Comparison of ENCODE assay signal across 8 cellular contexts in the genomic region with DNA sequence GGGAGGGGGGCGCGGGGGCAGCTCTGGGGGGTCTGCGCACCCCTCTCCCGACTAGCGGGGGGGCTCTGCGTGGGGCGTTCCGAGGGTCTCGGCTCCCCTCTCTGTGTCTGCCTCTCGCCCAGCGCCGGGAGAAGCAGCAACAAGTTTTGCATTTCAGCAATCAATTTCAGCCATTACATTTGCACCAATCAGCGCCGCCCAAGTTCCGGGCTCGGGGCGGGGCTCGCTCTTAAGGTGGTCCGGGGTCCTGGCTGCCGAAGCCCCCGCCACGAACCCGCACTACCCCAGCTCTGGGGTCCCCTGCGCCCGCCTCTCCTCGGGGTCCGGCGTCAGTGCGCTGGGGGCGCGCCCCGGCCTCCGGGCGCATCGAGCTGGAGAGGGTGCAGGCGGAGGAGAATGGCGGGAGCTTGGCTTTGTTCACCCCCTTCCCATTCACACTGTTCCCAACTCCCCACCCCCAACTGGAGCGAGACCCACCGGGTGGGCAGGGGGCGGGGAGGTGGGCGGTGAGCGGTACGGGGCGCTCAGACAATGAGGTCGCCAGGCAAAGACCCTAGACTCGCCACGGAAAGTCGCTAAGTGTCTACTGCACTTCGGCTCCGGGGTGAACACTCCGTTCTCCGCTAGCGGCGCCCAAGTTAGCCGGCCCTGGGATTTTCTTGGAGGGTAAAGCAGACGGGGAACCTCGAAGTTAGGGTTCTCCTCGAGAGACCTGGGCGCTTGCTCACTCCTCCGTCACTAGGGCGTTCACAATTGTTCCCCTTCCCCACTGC. TPM values are rescaled to one million over a fixed set of nuclear protein-coding genes. Genes with fewer than 3 reads are reported as not detected.
DNase-seq lines count a peak whose midpoint lies in the region; ATAC-seq and TF ChIP-seq lines count a peak whose summit lies in the region.

A gene (minus strand): TSS at position 141 of the 773 bp plus-strand sequence. CDS start 1,213 bp downstream, outside the sequence.

- H3K4me3 ChIP-seq in PC-9 (peak within 1 kb of the TSS; percentile 92), tibial artery (peak within 1 kb of the TSS; percentile 75 to 86)

- H3K4me2 ChIP-seq in PC-9 = peak within 1 kb of the TSS; percentile 99

- no peak within 1 kb of the TSS for H3K27ac Mint-ChIP-seq in activated naive CD8-positive, alpha-beta T cell treated with anti-CD3 and anti-CD28 coated beads for 36 hours

- H3K9me3 Mint-ChIP-seq in activated naive CD8-positive, alpha-beta T cell treated with anti-CD3 and anti-CD28 coated beads for 36 hours = no peaks in the 10 kb centered on the region

- no peaks in the 10 kb centered on the region for H3K36me3 Mint-ChIP-seq in activated naive CD8-positive, alpha-beta T cell treated with anti-CD3 and anti-CD28 coated beads for 36 hours

- intact Hi-C loops in PC-9 (cut with micrococcal nuclease; ENCODE audit: unreplicated experiment) (loop anchor here (1.0 to 5.0 kb wide), 5 partner anchors 83 to 1130 kb away; no protein-coding TSS in a partner anchor), Right ventricle myocardium superior (cut with DNase I) (loop anchor here (5.0 to 10.0 kb wide), 3 partner anchors 315 to 1047 kb away; no protein-coding TSS in a partner anchor), tibial artery (cut with DNase I; ENCODE audit: low total_unique reads) (loop anchor here (10.0 kb wide), 5 partner anchors 63 to 1047 kb away; no protein-coding TSS in a partner anchor)

- DNase-seq in GDM1 (lab: John Stamatoyannopoulos, UW) (peak; percentile 51), PC-9 (peak; percentile 40 to 51), Right ventricle myocardium superior (peak; percentile 79), occipital lobe (lab: John Stamatoyannopoulos, UW) (peak; percentile 26), tibial artery (peak in 1 of 2 donors; percentile 85)
- peak; percentile 43 for DNase-seq in activated naive CD8-positive, alpha-beta T cell treated with anti-CD3 and anti-CD28 coated beads for 36 hours

- 0 out of 2 replicates have a peak within 1 kb of the TSS, but pooled peaks have one; percentile 13 for H3K27ac ChIP-seq in PC-9
- H3K27ac ChIP-seq in tibial artery = peak within 1 kb of the TSS; percentile 92 to 94

- peak within 1 kb of the TSS; percentile 75 for H3K4me3 Mint-ChIP-seq in activated naive CD8-positive, alpha-beta T cell treated with anti-CD3 and anti-CD28 coated beads for 36 hours

- ATAC-seq in Right ventricle myocardium superior (ENCODE audit: poor library complexity) (peak; percentile 75), HG03159 (IDR thresholded peaks at IDR 0.05; ENCODE audit: unreplicated experiment) (no peak), HG03097 (IDR thresholded peaks at IDR 0.05; ENCODE audit: low FRiP score, unreplicated experiment) (no peak)

- peaks cover 13% of the 10 kb centered on the region for H3K79me2 ChIP-seq in PC-9 (ENCODE audit: low read depth)

- CTCF ChIA-PET in PC-9 (lab: Charles Lee) = interaction anchor here (0.6 kb wide), 2 partner anchors 376 to 675 kb away, joined by 4 to 5 read pairs; no protein-coding TSS in a partner anchor

- H3K4me1 Mint-ChIP-seq in activated naive CD8-positive, alpha-beta T cell treated with anti-CD3 and anti-CD28 coated beads for 36 hours = peaks cover 10% of the 10 kb centered on the region

- H3K9me2 ChIP-seq in PC-9 (ENCODE audit: insufficient read depth) = no peaks in the 10 kb centered on the region

- POLR2A ChIA-PET in PC-9 (lab: Charles Lee; ENCODE audit: unreplicated experiment) = interaction anchor here (0.6 kb wide), 1 partner anchor 50 kb away, joined by 6 read pairs; no protein-coding TSS in a partner anchor

- no peaks in the 10 kb centered on the region for H3K9me3 ChIP-seq in PC-9 (ENCODE audit: insufficient read depth, low read depth)
- no peaks in the 10 kb centered on the region for H3K9me3 ChIP-seq in tibial artery

- BruUV-seq in PC-9 (replicated peaks; lab: Mats Ljungman, UMichigan) = no TSS peak

- peak within 1 kb of the TSS; percentile 87 for H2AFZ ChIP-seq in PC-9

- H3K27me3 Mint-ChIP-seq in activated naive CD8-positive, alpha-beta T cell treated with anti-CD3 and anti-CD28 coated beads for 36 hours = peaks cover 36% of the 10 kb centered on the region

- H3K27me3 ChIP-seq in PC-9 (ENCODE audit: insufficient read depth, low read depth) (no peaks in the 10 kb centered on the region), tibial artery (no peaks in the 10 kb centered on the region)

- no peaks in the 10 kb centered on the region for H4K20me1 ChIP-seq in PC-9 (ENCODE audit: insufficient read depth)

- H3K36me3 ChIP-seq in PC-9 (ENCODE audit: low read depth) (no peaks in the 10 kb centered on the region), tibial artery (no peaks in the 10 kb centered on the region)

- no peaks in the 10 kb centered on the region for H3F3A ChIP-seq in PC-9 (ENCODE audit: insufficient read depth, low read depth)

- TF ChIP-seq CTCF in PC-9 (conservative IDR thresholded peaks at IDR 0.05) = no peak
- no peak for TF ChIP-seq CTCF in tibial artery (IDR thresholded peaks at IDR 0.05)

- H3K4me1 ChIP-seq in PC-9 (replicated peaks; ENCODE audit: insufficient read depth) (peaks cover 10% of the 10 kb centered on the region), tibial artery (peaks cover 0 to 56% (median 29%) of the 10 kb centered on the region in 4 donors)

RNA-seq across cellular contexts. Expression of the gene that starts here (rescaled TPM):
- total RNA-seq in PC-9 (2021) (8.2 and 9.1 TPM in 2 replicates), Right ventricle myocardium superior (6.3 TPM), occipital lobe (24.8 TPM)
- total RNA-seq in activated naive CD8-positive, alpha-beta T cell treated with anti-CD3 and anti-CD28 coated beads for 36 hours = under 1 TPM; 0.06 TPM

Comparison
In these comparisons a context has a peak if more than half of its experiments do, and no peak if none do; other contexts are left out.
1. Peak in DNase-seq in activated naive CD8-positive, alpha-beta T cell treated with anti-CD3 and anti-CD28 coated beads for 36 hours; RNA of the gene not detected or under 1 TPM.